In genomic region chr1:151479462-151479861, GRCh38 we compare ENCODE assay signal across 26 cellular contexts. TPM values are rescaled to one million over a fixed set of nuclear protein-coding genes. Genes with fewer than 3 reads are reported as not detected.
A peak's percentile ranks its signal among the peaks of the same experiment; 100 is the strongest.
DNase-seq lines count a peak whose midpoint lies in the region; ATAC-seq, FAIRE-seq and TF ChIP-seq lines count a peak whose summit lies in the region.
"Had no signal": no experiment of that assay in that cellular context is flagged by ENCODE, and none has a peak within 500 bp of the region (broad histone marks: within the 10 kb centered on the region; RNA-seq: fewer than 3 reads in every experiment).

No MANE protein-coding gene starts in this region.

- H3K27me3 ChIP-seq in SK-N-SH (ENCODE audit: insufficient read depth) = no peaks in the 10 kb centered on the region
- no peaks in the 10 kb centered on the region for H3K27me3 ChIP-seq in left lung
- no peaks in the 10 kb centered on the region for H3K27me3 ChIP-seq in smooth muscle cell (ENCODE audit: low read depth)
- no peaks in the 10 kb centered on the region for H3K27me3 ChIP-seq in small intestine (ENCODE audit: control insufficient read depth in 2 of 2, insufficient read depth in 2 of 2, low read length in 2 of 2)

- no peak overlapping the region for H3K9ac ChIP-seq in SK-N-SH
- no peak overlapping the region for H3K9ac ChIP-seq in smooth muscle cell (ENCODE audit: low read depth)

- H3K4me1 ChIP-seq in SK-N-SH (ENCODE audit: control insufficient read depth in 1 of 2, insufficient read depth in 2 of 2, low read depth in 1 of 2, low read length in 1 of 2) = no peaks in the 10 kb centered on the region
- H3K4me1 ChIP-seq in left lung = no peaks in the 10 kb centered on the region
- no peaks in the 10 kb centered on the region for H3K4me1 ChIP-seq in smooth muscle cell (ENCODE audit: low read depth)
- no peaks in the 10 kb centered on the region for H3K4me1 ChIP-seq in small intestine (ENCODE audit: control insufficient read depth in 2 of 2, insufficient read depth in 1 of 2, low read depth in 1 of 2, low read length in 1 of 2)

- WGBS in SK-N-SH (ENCODE audit: low lambda C conversion rate) = 67% methylated on average over 5 of the region's 5 CpGs
- 80% methylated on average over 5 of the region's 5 CpGs for WGBS in smooth muscle cell (ENCODE audit: low lambda C conversion rate)
- 90 to 94% (median 91%) methylated on average over 5 of the region's 5 CpGs for WGBS in small intestine, 3 donors

- peaks cover 2% of the 10 kb centered on the region for H3K9me3 Mint-ChIP-seq in glutamatergic neuron (ENCODE audit: unreplicated experiment)

- H4K20me1 ChIP-seq in SK-N-SH (ENCODE audit: insufficient read depth) (no peaks in the 10 kb centered on the region), smooth muscle cell (ENCODE audit: low read depth) (no peaks in the 10 kb centered on the region)

- H3K4me1 Mint-ChIP-seq in glutamatergic neuron (ENCODE audit: low read depth, unreplicated experiment) = no peaks in the 10 kb centered on the region
- H3K4me1 Mint-ChIP-seq: CD8-positive, alpha-beta memory T cell had no signal

- H3F3A ChIP-seq in SK-N-SH (replicated peaks; ENCODE audit: insufficient read depth) (peaks cover 3% of the 10 kb centered on the region), smooth muscle cell (ENCODE audit: low read depth) (peaks cover 13% of the 10 kb centered on the region)

- ATAC-seq in SK-N-SH treated with all-trans-retinoic acid at 6 μM for 48 hours (peak; percentile 51; the same call in 1 of the 3 replicates), left lung (peak; percentile 47), HG02938 (IDR thresholded peaks at IDR 0.05; ENCODE audit: unreplicated experiment) (no peak)
- ATAC-seq: K562 had no signal

- H3K36me3 Mint-ChIP-seq in glutamatergic neuron (ENCODE audit: unreplicated experiment) = peaks cover 4% of the 10 kb centered on the region

- H3K36me3 ChIP-seq in SK-N-SH (replicated peaks in 1 of 2; ENCODE audit: control insufficient read depth in 1 of 2, insufficient read depth in 2 of 2, low read length in 1 of 2) (no peaks in the 10 kb centered on the region), left lung (no peaks in the 10 kb centered on the region), smooth muscle cell (ENCODE audit: low read depth) (no peaks in the 10 kb centered on the region), small intestine (ENCODE audit: control insufficient read depth in 2 of 2, insufficient read depth in 2 of 2, low read length in 2 of 2) (no peaks in the 10 kb centered on the region)

- H3K79me2 ChIP-seq in SK-N-SH (ENCODE audit: insufficient read depth) = no peaks in the 10 kb centered on the region
- no peaks in the 10 kb centered on the region for H3K79me2 ChIP-seq in smooth muscle cell (ENCODE audit: low read depth)

- CTCF ChIA-PET in SK-N-SH (lab: Yijun Ruan, JAX) = no interaction called here

- H2AFZ ChIP-seq in SK-N-SH (ENCODE audit: low read depth) (no peak overlapping the region), smooth muscle cell (ENCODE audit: low read depth) (no peak overlapping the region)

- no peak overlapping the region for H3K4me3 ChIP-seq in SK-N-SH (ENCODE audit: low read depth in 2 of 2, low read length in 1 of 2)
- H3K4me3 ChIP-seq in left lung = no peak overlapping the region
- H3K4me3 ChIP-seq in smooth muscle cell = no peak overlapping the region
- no peak overlapping the region for H3K4me3 ChIP-seq in small intestine (ENCODE audit: low read depth in 1 of 2, low read length in 2 of 2)
- H3K4me3 ChIP-seq: K562 had no signal

- intact Hi-C loops in left lung (cut with DNase I) = no loop called here

- H3K9me2 ChIP-seq in SK-N-SH = no peaks in the 10 kb centered on the region

- no peak overlapping the region for H3K27ac ChIP-seq in SK-N-SH (ENCODE audit: low read depth in 2 of 2, low read length in 1 of 2)
- no peak overlapping the region for H3K27ac ChIP-seq in left lung
- no peak overlapping the region for H3K27ac ChIP-seq in smooth muscle cell (ENCODE audit: low read depth)
- no peak overlapping the region for H3K27ac ChIP-seq in small intestine (ENCODE audit: low read depth in 1 of 2, low read length in 1 of 2)
- H3K27ac ChIP-seq: 22Rv1, C4-2B had no signal

- H3K4me2 ChIP-seq in SK-N-SH (no peak overlapping the region), smooth muscle cell (peak overlapping the region; percentile 55)

- TF ChIP-seq CTCF in SK-N-SH (IDR thresholded peaks at IDR 0.05) (no peak), left lung (IDR thresholded peaks at IDR 0.05) (no peak), smooth muscle cell (IDR thresholded peaks at IDR 0.05; ENCODE audit: borderline replicate concordance, insufficient read depth, poor library complexity, severe bottlenecking) (no peak), glutamatergic neuron (IDR thresholded peaks at IDR 0.05; ENCODE audit: partially characterized antibody, unreplicated experiment) (no peak)

- no peak for FAIRE-seq in small intestine (lab: Jason Lieb, UNC)
- FAIRE-seq: GM18507, K562 had no signal

- no peak for TF ChIP-seq RAD21 in SK-N-SH (IDR thresholded peaks at IDR 0.05; ENCODE audit: low read length)

- no peak for DNase-seq in SK-N-SH
- DNase-seq in NCI-H226 = peak; percentile 28
- DNase-seq in left lung = no peak
- no peak for DNase-seq in smooth muscle cell (lab: John Stamatoyannopoulos, UW; ENCODE audit: unreplicated experiment)
- no peak for DNase-seq in glutamatergic neuron
- no peak for DNase-seq in small intestine
- DNase-seq: Calu3; CD8-positive, alpha-beta memory T cell; DMS153; GDM1; GOT3; NCI-H1092 treated with DMSO at 0.1 percent for 48 hours; NCI-H1436 treated with DMSO at 0.1 percent for 48 hours; NCI-H1930; NCI-H2227 treated with DMSO at 0.1 percent for 48 hours; NCI-H510A treated with DMSO at 0.1 percent for 48 hours; NCI-H748 treated with DMSO at 0.1 percent for 48 hours; OCI-M1; RPMI8226; SHP77 had no signal

- no peak for TF ChIP-seq EP300 in SK-N-SH (IDR thresholded peaks at IDR 0.05; ENCODE audit: borderline replicate concordance in 1 of 2, low read depth in 1 of 2, low read length in 1 of 2)

- H3K27ac Mint-ChIP-seq in glutamatergic neuron (ENCODE audit: unreplicated experiment) = no peak overlapping the region
- H3K27ac Mint-ChIP-seq: CD8-positive, alpha-beta memory T cell had no signal

- H3K27me3 Mint-ChIP-seq in glutamatergic neuron (ENCODE audit: unreplicated experiment) = no peaks in the 10 kb centered on the region

- no peak overlapping the region for H3K4me3 Mint-ChIP-seq in glutamatergic neuron (ENCODE audit: unreplicated experiment)
- H3K4me3 Mint-ChIP-seq: CD8-positive, alpha-beta memory T cell had no signal

- POLR2A ChIA-PET in SK-N-SH (lab: Yijun Ruan, JAX) = no interaction called here

- H3K9me3 ChIP-seq in SK-N-SH = no peaks in the 10 kb centered on the region
- peaks cover 0 to 7% of the 10 kb centered on the region in 2 donors for H3K9me3 ChIP-seq in left lung
- H3K9me3 ChIP-seq in smooth muscle cell (replicated peaks; ENCODE audit: low read depth) = no peaks in the 10 kb centered on the region
- no peaks in the 10 kb centered on the region for H3K9me3 ChIP-seq in small intestine (ENCODE audit: control insufficient read depth, low read depth)

TF ChIP-seq in SK-N-SH treated with all-trans-retinoic acid at 6 μM for 48 hours, 23 proteins besides CTCF, POLR2A, EP300 and RAD21:
- TF ChIP-seq GLIS3 (CRISPR knock-in tag; IDR thresholded peaks at IDR 0.05) (no peak), TOX (CRISPR knock-in tag; IDR thresholded peaks at IDR 0.05; ENCODE audit: borderline replicate concordance) (no peak)

TF ChIP-seq in SK-N-SH, 30 proteins besides CTCF, POLR2A, EP300 and RAD21:
- TF ChIP-seq SMC3 (IDR thresholded peaks at IDR 0.05; ENCODE audit: low read depth, low read length) = no peak
- TF ChIP-seq ELF1 (IDR thresholded peaks at IDR 0.05) = no peak
- TF ChIP-seq MAX (IDR thresholded peaks at IDR 0.05; ENCODE audit: low read depth) = no peak

RNA-seq across cellular contexts. Expression of gene POGZ, which starts 20.2 kb away (rescaled TPM):
- 23.9 and 30.2 TPM in 2 replicates for polyA plus RNA-seq in SK-N-SH (2012; rRNA removed)
- polyA plus RNA-seq in SK-N-SH (2012; cell fraction: cytosol; rRNA removed) = 11.7 and 14.0 TPM in 2 replicates
- 114 and 159 TPM in 2 replicates for polyA plus RNA-seq in SK-N-SH (2012; cell fraction: nucleus; rRNA removed)
- total RNA-seq in left lung = 10 to 100 TPM; 65.6 to 73.4 TPM
- 40.9 and 47.0 TPM in 2 replicates for total RNA-seq in smooth muscle cell
- 20.5 and 24.8 TPM in 2 replicates for polyA plus RNA-seq in smooth muscle cell
- 146 TPM for total RNA-seq in glutamatergic neuron (ENCODE audit: unreplicated experiment)
- 10 to 100 TPM; 11.1 to 16.3 (median 15.6) TPM for polyA plus RNA-seq in small intestine

RNA-seq across cellular contexts. Expression of gene CGN, which starts 31.7 kb away (rescaled TPM):
- 0.36 and 0.44 TPM in 2 replicates for polyA plus RNA-seq in SK-N-SH (2012; rRNA removed)
- 0.12 and 0.64 TPM in 2 replicates for polyA plus RNA-seq in SK-N-SH (2012; cell fraction: cytosol; rRNA removed)
- 1.4 and 1.5 TPM in 2 replicates for polyA plus RNA-seq in SK-N-SH (2012; cell fraction: nucleus; rRNA removed)
- total RNA-seq in left lung = 10 to 100 TPM; 55.0 to 83.0 TPM
- 0.76 and 17.0 TPM in 2 replicates for total RNA-seq in smooth muscle cell
- polyA plus RNA-seq in smooth muscle cell = 0.70 and 2.5 TPM in 2 replicates
- total RNA-seq in glutamatergic neuron (ENCODE audit: unreplicated experiment) = 2.0 TPM
- polyA plus RNA-seq in small intestine = 100 to 1,000 TPM in 2 of 3 donors, 10 to 100 TPM in 1; 33.5 to 286 (median 221) TPM
